23 cellular contexts compared by ENCODE assay signal in the genomic region with DNA sequence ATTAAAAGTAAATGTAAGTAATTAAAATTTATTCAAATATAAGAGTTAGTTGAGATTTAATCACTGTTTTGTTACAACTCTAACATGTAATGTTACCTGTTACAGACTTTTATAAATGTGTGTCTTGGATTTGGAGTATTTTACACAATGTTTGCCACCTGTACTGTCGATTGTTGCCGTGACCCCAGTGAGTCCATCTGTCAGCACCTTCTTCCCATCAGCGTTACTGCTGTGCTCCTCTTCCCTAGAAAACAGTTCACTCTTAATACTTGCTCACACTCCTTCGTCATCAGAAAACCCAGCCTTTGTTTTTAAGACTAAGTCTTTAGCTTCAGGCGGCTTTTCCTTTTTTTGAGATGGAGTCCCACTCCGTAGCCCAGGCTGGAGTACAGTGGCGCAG.
"Had no signal": no experiment of that assay in that cellular context is flagged by ENCODE, and none has a peak within 500 bp of the region (broad histone marks: within the 10 kb centered on the region; RNA-seq: fewer than 3 reads in every experiment).

No MANE protein-coding gene starts in this region.

- H3K4me3 Mint-ChIP-seq: memory B cell, neural crest cell, type B pancreatic cell had no signal

- H3K27me3 Mint-ChIP-seq: memory B cell, type B pancreatic cell had no signal

- H3K27ac Mint-ChIP-seq: type B pancreatic cell had no signal

- H3K9me3 ChIP-seq: left ventricle myocardium inferior, lower lobe of right lung, ovary, suprapubic skin, thyroid gland, vagina had no signal

- H3K27me3 ChIP-seq: dorsolateral prefrontal cortex, hepatocyte, ovary, suprapubic skin, thyroid gland, vagina had no signal

- H3K9me3 Mint-ChIP-seq: memory B cell, neural crest cell, type B pancreatic cell had no signal

- DNase-seq: cortex of kidney; dorsolateral prefrontal cortex; effector CD8-positive, alpha-beta T cell; foreskin melanocyte; head of caudate nucleus; kidney; left cardiac atrium; left ventricle myocardium inferior; lower lobe of right lung; midbrain; ovary; right cardiac atrium; small intestine; stimulated activated CD4-positive, alpha-beta T cell treated with anti-CD3 and anti-CD28 coated beads, Interleukin-12 subunit alpha, Interleukin-12 subunit beta, amount 100 ng/mL, for 4 hours; stimulated activated CD4-positive, alpha-beta T cell treated with anti-CD3 and anti-CD28 coated beads, Interleukin-2, amount 100 ng/mL, for 48 hours; stimulated activated naive CD8-positive, alpha-beta T cell treated with anti-CD3 and anti-CD28 coated beads, Interleukin-15, Interleukin-2, amounts not matched to agents 100 U/mL and 50 U/mL, for 24 hours; thyroid gland had no signal

- ATAC-seq: left cardiac atrium; lower lobe of right lung; right cardiac atrium; stimulated activated naive CD8-positive, alpha-beta T cell treated with anti-CD3 and anti-CD28 coated beads, Interleukin-15, Interleukin-2, amounts not matched to agents 100 U/mL and 50 U/mL, for 24 hours had no signal

- H3K27ac ChIP-seq: dorsolateral prefrontal cortex, hepatocyte, left ventricle myocardium inferior, lower lobe of right lung, ovary, suprapubic skin, thyroid gland, vagina had no signal
